ENCODE assay signal across 14 cellular contexts in genomic region chr6:111657146-111657545, GRCh38. TPM values are rescaled to one million over a fixed set of nuclear protein-coding genes. Genes with fewer than 3 reads are reported as not detected.
DNase-seq lines count a peak whose midpoint lies in the region; ATAC-seq and TF ChIP-seq lines count a peak whose summit lies in the region.
"Had no signal": no experiment of that assay in that cellular context is flagged by ENCODE, and none has a peak within 500 bp of the region (broad histone marks: within the 10 kb centered on the region; RNA-seq: fewer than 3 reads in every experiment).

No MANE protein-coding gene starts in this region.

- ATAC-seq in foreskin keratinocyte = peak; percentile 31
- ATAC-seq: GM23338 had no signal

- no peak overlapping the region for H3K9ac ChIP-seq in skeletal muscle tissue (ENCODE audit: low read depth in 1 of 3, low read length in 3 of 3)

- H3K9me3 ChIP-seq in skeletal muscle tissue (ENCODE audit: control insufficient read depth in 3 of 3, low read length in 3 of 3) (no peaks in the 10 kb centered on the region), uterus (no peaks in the 10 kb centered on the region)
- H3K9me3 ChIP-seq: esophagus muscularis mucosa, MG63 had no signal

- no peak overlapping the region for H3K4me3 ChIP-seq in skeletal muscle tissue (ENCODE audit: low read length in 3 of 3)
- H3K4me3 ChIP-seq in uterus = no peak overlapping the region
- H3K4me3 ChIP-seq: esophagus muscularis mucosa, GM23338, lung, MG63 had no signal

- peaks cover 6% of the 10 kb centered on the region for H3K4me1 ChIP-seq in foreskin keratinocyte
- peaks cover 9 to 14% (median 13%) of the 10 kb centered on the region in 3 donors for H3K4me1 ChIP-seq in skeletal muscle tissue (ENCODE audit: control insufficient read depth in 3 of 3, insufficient read depth in 3 of 3, low read length in 3 of 3)
- H3K4me1 ChIP-seq in uterus = peaks cover 0 to 12% of the 10 kb centered on the region in 2 donors

- H3K27ac ChIP-seq in foreskin keratinocyte = no peak overlapping the region
- peak overlapping the region; percentile 10 for H3K27ac ChIP-seq in skeletal muscle tissue (ENCODE audit: low read depth, low read length)
- peak overlapping the region in 1 of 2 donors; percentile 1 for H3K27ac ChIP-seq in uterus

- no peaks in the 10 kb centered on the region for H3K36me3 ChIP-seq in skeletal muscle tissue (ENCODE audit: control insufficient read depth in 3 of 3, insufficient read depth in 3 of 3, low read length in 3 of 3)
- no peaks in the 10 kb centered on the region for H3K36me3 ChIP-seq in uterus
- H3K36me3 ChIP-seq: esophagus muscularis mucosa, MG63 had no signal

- TF ChIP-seq POLR2A in uterus (IDR thresholded peaks at IDR 0.05) = no peak

- DNase-seq in GM03348 (ENCODE audit: low spot score) (peak; percentile 73), SW480 (ENCODE audit: low spot score) (peak; percentile 20), foreskin keratinocyte (peak in 1 of 2 donors; percentile 30), uterus (no peak), midbrain (lab: John Stamatoyannopoulos, UW) (no peak), globus pallidus (ENCODE audit: low spot score) (no peak)
- DNase-seq in stimulated activated CD4-positive, alpha-beta T cell treated with anti-CD3 and anti-CD28 coated beads, Interleukin-12 subunit alpha, Interleukin-12 subunit beta, amount 100 ng/mL, for 4 hours = no peak
- DNase-seq: GDM1, MG63, NCI-H774 had no signal

- H3K27me3 ChIP-seq in foreskin keratinocyte = no peaks in the 10 kb centered on the region
- H3K27me3 ChIP-seq in skeletal muscle tissue (ENCODE audit: control insufficient read depth in 3 of 3, insufficient read depth in 3 of 3, low read length in 3 of 3) = no peaks in the 10 kb centered on the region
- no peaks in the 10 kb centered on the region for H3K27me3 ChIP-seq in uterus
- H3K27me3 ChIP-seq: esophagus muscularis mucosa, MG63 had no signal

- no peak for TF ChIP-seq CTCF in foreskin keratinocyte (conservative IDR thresholded peaks at IDR 0.05)
- TF ChIP-seq CTCF in uterus (IDR thresholded peaks at IDR 0.05) = no peak

- intact Hi-C loops in uterus (cut with DNase I; ENCODE audit: low total_unique reads) = no loop called here

RNA-seq across cellular contexts. Expression of gene TRAF3IP2, which starts 51.5 kb away (rescaled TPM):
- total RNA-seq in foreskin keratinocyte (85.1 and 98.9 TPM in 2 replicates), skeletal muscle tissue (5.7 TPM), uterus (10 to 100 TPM; 17.2 to 64.4 (median 25.4) TPM)
- 73.2 and 77.9 TPM in 2 replicates for polyA plus RNA-seq in foreskin keratinocyte

Comparison
In these comparisons a context has a peak if more than half of its experiments do, and no peak if none do; other contexts are left out.
1. DNase-seq: peak in GM03348 (single experiment) and SW480 (single experiment); none in uterus (0 of 2), stimulated activated CD4-positive, alpha-beta T cell treated with anti-CD3 and anti-CD28 coated beads, Interleukin-12 subunit alpha, Interleukin-12 subunit beta, amount 100 ng/mL, for 4 hours (single experiment), midbrain (single experiment) and globus pallidus (single experiment).